ENCODE assay signal across 1 cellular context in the genomic region with DNA sequence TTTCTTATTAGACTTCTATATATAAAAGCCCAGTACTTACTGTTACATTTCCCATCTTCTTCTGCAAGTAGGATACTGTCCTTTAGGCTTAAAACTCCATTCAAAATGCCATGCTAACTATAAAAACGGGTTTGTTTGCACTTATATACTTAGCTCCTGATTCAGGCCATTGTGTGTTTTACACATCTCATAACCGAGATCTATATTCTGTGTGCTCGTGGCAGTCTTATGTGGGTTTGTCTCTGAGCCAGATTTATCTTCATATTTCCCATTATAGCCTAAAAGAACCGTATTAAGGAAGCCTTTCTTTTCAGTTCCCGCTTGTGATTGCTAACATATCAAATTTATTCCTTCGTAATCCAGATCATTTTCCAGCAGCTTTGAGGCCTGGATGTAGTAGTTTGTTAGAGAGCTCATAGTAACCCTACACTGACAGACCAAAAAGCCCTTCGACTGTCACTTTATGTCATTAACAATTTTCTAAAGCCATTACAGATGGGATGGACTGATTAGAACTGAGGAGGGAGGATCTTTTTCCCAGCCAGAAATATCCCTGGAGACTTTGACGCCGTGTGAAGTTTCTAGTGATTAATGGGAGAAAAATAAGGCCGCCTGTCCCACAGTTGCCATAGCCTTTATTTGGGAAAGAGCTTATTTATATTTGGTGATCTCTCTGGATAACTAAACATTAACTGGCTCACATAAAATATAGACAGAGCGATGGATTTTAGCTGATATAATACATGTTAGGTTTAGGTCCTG.
TF ChIP-seq lines count a peak whose summit lies in the region.

No MANE protein-coding gene starts in this region.

TF ChIP-seq in IMR-90, 13 proteins besides CTCF, POLR2A, EP300 and RAD21 (continued from another document):
- no peak for TF ChIP-seq FOS (IDR thresholded peaks at IDR 0.05; ENCODE audit: low read depth, low read length)
- no peak for TF ChIP-seq MXI1 (IDR thresholded peaks at IDR 0.05; ENCODE audit: borderline replicate concordance, low read depth, low read length)
- TF ChIP-seq RCOR1 (IDR thresholded peaks at IDR 0.05; ENCODE audit: insufficient replicate concordance, low read length) = no peak
- TF ChIP-seq MAFK (IDR thresholded peaks at IDR 0.05; ENCODE audit: low read depth, low read length) = no peak
- TF ChIP-seq NFE2L2 (IDR thresholded peaks at IDR 0.05; ENCODE audit: low read depth, low read length) = no peak
- TF ChIP-seq, protein P1, sequence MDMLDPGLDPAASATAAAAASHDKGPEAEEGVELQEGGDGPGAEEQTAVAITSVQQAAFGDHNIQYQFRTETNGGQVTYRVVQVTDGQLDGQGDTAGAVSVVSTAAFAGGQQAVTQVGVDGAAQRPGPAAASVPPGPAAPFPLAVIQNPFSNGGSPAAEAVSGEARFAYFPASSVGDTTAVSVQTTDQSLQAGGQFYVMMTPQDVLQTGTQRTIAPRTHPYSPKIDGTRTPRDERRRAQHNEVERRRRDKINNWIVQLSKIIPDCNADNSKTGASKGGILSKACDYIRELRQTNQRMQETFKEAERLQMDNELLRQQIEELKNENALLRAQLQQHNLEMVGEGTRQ (IDR thresholded peaks at IDR 0.05; ENCODE audit: low read depth, low read length) = no peak
- TF ChIP-seq MAZ (IDR thresholded peaks at IDR 0.05; ENCODE audit: borderline replicate concordance, low read depth, low read length) = no peak
- no peak for TF ChIP-seq CHD1 (IDR thresholded peaks at IDR 0.05; ENCODE audit: low read depth, low read length)
- no peak for TF ChIP-seq RFX5 (IDR thresholded peaks at IDR 0.05; ENCODE audit: low read depth, low read length)
- no peak for TF ChIP-seq CEBPB (IDR thresholded peaks at IDR 0.05; ENCODE audit: low read depth, low read length)
TF ChIP-seq in IMR-90: peak in this region for 0.
